1 cellular context compared by ENCODE assay signal in the genomic region with DNA sequence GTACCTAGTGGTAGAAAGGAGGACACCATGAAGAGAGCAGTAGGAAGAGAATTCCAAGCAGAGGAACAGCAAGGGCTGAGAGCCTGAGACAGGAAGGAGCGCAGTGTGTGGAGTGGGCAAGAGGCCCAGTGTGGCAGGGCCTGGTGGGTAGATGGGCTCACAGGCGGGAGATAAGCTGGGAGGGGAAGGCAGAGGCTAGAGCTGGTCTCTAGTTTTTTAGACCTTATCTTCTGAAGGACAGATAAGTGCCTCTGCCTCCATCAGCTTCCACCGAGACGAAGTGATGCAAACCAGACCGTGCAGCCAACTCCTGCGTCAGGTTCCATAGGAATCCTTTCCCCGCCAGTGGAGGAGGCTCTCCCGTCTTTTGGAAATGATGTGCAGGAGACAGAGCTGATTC.
A peak's percentile ranks its signal among the peaks of the same experiment; 100 is the strongest.
TF ChIP-seq lines count a peak whose summit lies in the region.

No MANE protein-coding gene starts in this region.

TF ChIP-seq in K562, 482 proteins besides CTCF, POLR2A, EP300 and RAD21 (continued from another document):
- TF ChIP-seq RREB1 (CRISPR knock-in tag; IDR thresholded peaks at IDR 0.05) (0 out of 2 replicates have a peak, but pooled peaks have one; percentile 17), RCOR1 (IDR thresholded peaks at IDR 0.05; ENCODE audit: borderline replicate concordance in 1 of 2, low read depth in 2 of 2, low read length in 2 of 2) (0 out of 4 replicates have a peak, but pooled peaks of 1 of the 2 experiments have one; percentile 34)
TF ChIP-seq in K562: peak in this region for 3.
